ENCODE assay signal across 17 cellular contexts in the genomic region with DNA sequence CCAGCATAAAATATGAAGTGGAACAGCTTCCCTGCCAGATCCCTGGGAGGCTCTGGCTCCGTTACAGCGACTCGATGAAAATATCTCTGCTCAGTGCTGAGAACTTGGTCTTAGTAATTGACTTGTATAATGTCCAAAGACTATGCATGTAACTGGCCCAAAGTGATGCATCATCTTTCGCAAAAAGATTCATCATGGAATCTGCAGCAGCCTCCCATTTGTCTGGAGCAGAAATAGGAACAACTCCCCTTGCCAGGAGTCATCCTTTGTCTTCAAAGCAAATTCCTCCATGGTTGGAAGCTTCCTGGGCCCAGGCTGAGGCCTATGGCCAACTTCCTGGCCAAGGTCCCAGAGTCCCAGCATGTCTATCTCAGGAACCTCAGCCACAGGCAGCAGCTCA. TPM values are rescaled to one million over a fixed set of nuclear protein-coding genes. Genes with fewer than 3 reads are reported as not detected.
"Had no signal": no experiment of that assay in that cellular context is flagged by ENCODE, and none has a peak within 500 bp of the region (broad histone marks: within the 10 kb centered on the region; RNA-seq: fewer than 3 reads in every experiment).

No MANE protein-coding gene starts in this region.

- H3K27ac ChIP-seq: thoracic aorta had no signal

- H3K9me3 ChIP-seq: thoracic aorta had no signal

- ATAC-seq: activated naive CD4-positive, alpha-beta T cell treated with anti-CD3 and anti-CD28 coated beads, Interleukin-2, amount 50 U/mL, for 72 hours; left lobe of liver; stimulated activated naive CD8-positive, alpha-beta T cell treated with anti-CD3 and anti-CD28 coated beads, Interleukin-15, Interleukin-2, amounts not matched to agents 100 U/mL and 50 U/mL, for 24 hours had no signal

- H3K4me3 ChIP-seq: thoracic aorta had no signal

- DNase-seq: activated B cell treated with CpG ODN at 0.5 μM for 24 hours; activated CD4-positive, alpha-beta T cell treated with anti-CD3 and anti-CD28 coated beads, Interleukin-2, amount 50 U/mL, for 1 hour; amniotic stem cell; endodermal cell; erythroblast; mammary epithelial cell; nephron progenitor cell; stimulated activated CD4-positive, alpha-beta T cell treated with anti-CD3 and anti-CD28 coated beads, Interleukin-2, amount 100 ng/mL, for 48 hours; stimulated activated naive CD8-positive, alpha-beta T cell treated with anti-CD3 and anti-CD28 coated beads, Interleukin-15, Interleukin-2, amounts not matched to agents 100 U/mL and 50 U/mL, for 24 hours; T-helper 2 cell had no signal

- H3K36me3 ChIP-seq: thoracic aorta had no signal

RNA-seq across cellular contexts. Expression of gene SLC6A17, which starts 16.9 kb away (rescaled TPM):
- total RNA-seq: activated B cell treated with CpG ODN at 0.5 μM for 24 hours, left lobe of liver had no signal

RNA-seq across cellular contexts. Expression of gene UBL4B, which starts 21.2 kb away (rescaled TPM):
- total RNA-seq: activated B cell treated with CpG ODN at 0.5 μM for 24 hours; activated CD8-positive, alpha-beta memory T cell treated with anti-CD3 and anti-CD28 coated beads for 36 hours; activated naive CD4-positive, alpha-beta T cell treated with anti-CD3 and anti-CD28 coated beads, Interleukin-2, amount 50 U/mL, for 72 hours; dermis blood vessel endothelial cell; endodermal cell; fibroblast of villous mesenchyme; left lobe of liver; mammary epithelial cell; osteocyte; thoracic aorta had no signal
- polyA plus RNA-seq: mammary epithelial cell had no signal
